In the genomic region with DNA sequence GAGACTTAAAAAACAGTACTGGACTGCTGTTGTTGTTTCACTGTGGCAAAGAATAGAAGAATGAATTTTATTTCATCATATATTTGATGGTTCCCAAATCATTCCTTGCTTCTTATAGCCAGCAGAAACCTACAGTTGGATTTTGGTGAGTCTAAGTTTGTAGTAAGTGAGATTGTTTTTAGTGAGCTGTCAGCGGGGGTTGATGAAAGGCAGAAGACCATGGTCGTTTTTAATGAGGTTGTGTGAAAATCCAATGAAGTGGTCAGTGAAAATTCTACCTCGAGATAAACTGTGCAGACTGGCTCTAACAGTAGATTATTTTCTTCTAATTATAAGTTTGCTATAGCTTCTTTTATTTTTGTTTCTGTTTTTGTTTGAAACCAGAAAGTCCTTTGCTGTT, we compare ENCODE assay signal across 26 cellular contexts.
"Had no signal": no experiment of that assay in that cellular context is flagged by ENCODE, and none has a peak within 500 bp of the region (broad histone marks: within the 10 kb centered on the region; RNA-seq: fewer than 3 reads in every experiment).

No MANE protein-coding gene starts in this region.

- H3K4me3 ChIP-seq: colonic mucosa, esophagus squamous epithelium, gastroesophageal sphincter, heart right ventricle, left lung, lower lobe of right lung, mucosa of descending colon had no signal

- H3K4me1 ChIP-seq: colonic mucosa, esophagus squamous epithelium, foreskin keratinocyte, gastroesophageal sphincter, heart right ventricle, left lung, lower lobe of right lung had no signal

- H3K27me3 Mint-ChIP-seq: dendritic cell treated with granulocyte-macrophage colony-stimulating factor and Interleukin-4, amounts not matched to agents 40 ng/mL and 50 ng/mL, for 4 days; effector memory CD8-positive, alpha-beta T cell had no signal

- ATAC-seq: effector memory CD8-positive, alpha-beta T cell; esophagus mucosa; foreskin keratinocyte; gastroesophageal sphincter; heart right ventricle; left cardiac atrium; left lung; left ventricle myocardium superior; lower lobe of right lung; mucosa of descending colon had no signal

- H3K4me3 Mint-ChIP-seq: dendritic cell treated with granulocyte-macrophage colony-stimulating factor and Interleukin-4, amounts not matched to agents 40 ng/mL and 50 ng/mL, for 4 days; effector memory CD8-positive, alpha-beta T cell; endodermal cell; mesothelial cell of epicardium had no signal

- H3K9me3 ChIP-seq: colonic mucosa, esophagus squamous epithelium, gastroesophageal sphincter, heart right ventricle, left lung, lower lobe of right lung, mucosa of descending colon had no signal

- H3K27me3 ChIP-seq: colonic mucosa, esophagus squamous epithelium, foreskin keratinocyte, gastroesophageal sphincter, heart right ventricle, left lung had no signal

- H3K9me3 Mint-ChIP-seq: dendritic cell treated with granulocyte-macrophage colony-stimulating factor and Interleukin-4, amounts not matched to agents 40 ng/mL and 50 ng/mL, for 4 days; effector memory CD8-positive, alpha-beta T cell; endodermal cell; mesothelial cell of epicardium had no signal

- H3K27ac ChIP-seq: colonic mucosa, epithelial cell of prostate, esophagus squamous epithelium, foreskin keratinocyte, gastroesophageal sphincter, heart right ventricle, left lung, lower lobe of right lung had no signal

- H3K4me1 Mint-ChIP-seq: endodermal cell, mesothelial cell of epicardium had no signal

- FAIRE-seq: endometrium, frontal cortex, islet of Langerhans, keratinocyte had no signal

- DNase-seq: colonic mucosa; cortex of kidney; effector CD8-positive, alpha-beta T cell; effector memory CD8-positive, alpha-beta T cell; endodermal cell; erythroblast; esophagus squamous epithelium; foreskin keratinocyte; head of caudate nucleus; heart right ventricle; hippocampal formation; left cardiac atrium; left lung; left ventricle myocardium superior; lower lobe of right lung; mesenchymal stem cell; mucosa of descending colon had no signal

- H3K27ac Mint-ChIP-seq: dendritic cell treated with granulocyte-macrophage colony-stimulating factor and Interleukin-4, amounts not matched to agents 40 ng/mL and 50 ng/mL, for 4 days; endodermal cell; mesothelial cell of epicardium had no signal

- H3K36me3 ChIP-seq: colonic mucosa had no signal
